23 cellular contexts compared by ENCODE assay signal in genomic region chr11:58506935-58507334, GRCh38. TPM values are rescaled to one million over a fixed set of nuclear protein-coding genes. Genes with fewer than 3 reads are reported as not detected.
DNase-seq lines count a peak whose midpoint lies in the region; ATAC-seq and TF ChIP-seq lines count a peak whose summit lies in the region.
"Had no signal": no experiment of that assay in that cellular context is flagged by ENCODE, and none has a peak within 500 bp of the region (broad histone marks: within the 10 kb centered on the region; RNA-seq: fewer than 3 reads in every experiment).

No MANE protein-coding gene starts in this region.

- H3K27ac ChIP-seq in smooth muscle cell (ENCODE audit: low read depth), result no peak overlapping the region
- H3K27ac ChIP-seq: 22Rv1, C4-2B, spleen had no signal

- peaks cover 2% of the 10 kb centered on the region for H3K36me3 Mint-ChIP-seq in memory B cell
- H3K36me3 Mint-ChIP-seq in naive thymus-derived CD8-positive, alpha-beta T cell, result peaks cover 0 to 32% (median 18%) of the 10 kb centered on the region in 3 donors
- H3K36me3 Mint-ChIP-seq: naive B cell had no signal

- H3K27ac Mint-ChIP-seq in memory B cell, result no peak overlapping the region
- no peak overlapping the region for H3K27ac Mint-ChIP-seq in naive thymus-derived CD8-positive, alpha-beta T cell
- H3K27ac Mint-ChIP-seq: activated naive CD8-positive, alpha-beta T cell treated with anti-CD3 and anti-CD28 coated beads, Interleukin-2, amount 10 ng/mL, durations not matched to agents 7 days and 5 days; progenitor cell of endocrine pancreas had no signal

- H3K9me3 ChIP-seq in smooth muscle cell (replicated peaks; ENCODE audit: low read depth), result no peaks in the 10 kb centered on the region
- H3K9me3 ChIP-seq: MG63, spleen had no signal

- POLR2A ChIA-PET in naive thymus-derived CD8-positive, alpha-beta T cell (lab: Charles Lee), result no interaction called here

- no peak overlapping the region for H3K4me3 ChIP-seq in smooth muscle cell
- H3K4me3 ChIP-seq: MG63, spleen had no signal

- 77% methylated on average over 5 of the region's 5 CpGs for WGBS in smooth muscle cell (ENCODE audit: low lambda C conversion rate)

- no peaks in the 10 kb centered on the region for H3K4me1 ChIP-seq in smooth muscle cell (ENCODE audit: low read depth)

- no peaks in the 10 kb centered on the region for H3K36me3 ChIP-seq in smooth muscle cell (ENCODE audit: low read depth)
- H3K36me3 ChIP-seq: MG63, spleen had no signal

- no peak for TF ChIP-seq CTCF in smooth muscle cell (IDR thresholded peaks at IDR 0.05; ENCODE audit: borderline replicate concordance, insufficient read depth, poor library complexity, severe bottlenecking)

- no peaks in the 10 kb centered on the region for H3K27me3 Mint-ChIP-seq in memory B cell
- no peaks in the 10 kb centered on the region for H3K27me3 Mint-ChIP-seq in naive thymus-derived CD8-positive, alpha-beta T cell
- H3K27me3 Mint-ChIP-seq: activated naive CD8-positive, alpha-beta T cell treated with anti-CD3 and anti-CD28 coated beads, Interleukin-2, amount 10 ng/mL, durations not matched to agents 7 days and 5 days; progenitor cell of endocrine pancreas had no signal

- H3K27me3 ChIP-seq in smooth muscle cell (ENCODE audit: low read depth), result no peaks in the 10 kb centered on the region
- H3K27me3 ChIP-seq: MG63, spleen had no signal

- no peaks in the 10 kb centered on the region for H3K9me3 Mint-ChIP-seq in memory B cell
- no peaks in the 10 kb centered on the region for H3K9me3 Mint-ChIP-seq in naive thymus-derived CD8-positive, alpha-beta T cell
- H3K9me3 Mint-ChIP-seq: activated naive CD8-positive, alpha-beta T cell treated with anti-CD3 and anti-CD28 coated beads, Interleukin-2, amount 10 ng/mL, durations not matched to agents 7 days and 5 days had no signal

- peaks cover 13% of the 10 kb centered on the region for H3K4me1 Mint-ChIP-seq in memory B cell
- peaks cover 0 to 9% (median 4%) of the 10 kb centered on the region in 4 donors for H3K4me1 Mint-ChIP-seq in naive thymus-derived CD8-positive, alpha-beta T cell
- H3K4me1 Mint-ChIP-seq: activated naive CD8-positive, alpha-beta T cell treated with anti-CD3 and anti-CD28 coated beads, Interleukin-2, amount 10 ng/mL, durations not matched to agents 7 days and 5 days had no signal

- no peak overlapping the region for H3K9ac ChIP-seq in smooth muscle cell (ENCODE audit: low read depth)

- DNase-seq in SIG-M5 treated with dmso at 0.1 percent for 504 hours (lab: John Stamatoyannopoulos, UW; ENCODE audit: unreplicated experiment), result peak; percentile 60
- no peak for DNase-seq in SIG-M5 (lab: John Stamatoyannopoulos, UW)
- no peak for DNase-seq in memory B cell (ENCODE audit: low spot score in 2 of 2)
- no peak for DNase-seq in smooth muscle cell (lab: John Stamatoyannopoulos, UW; ENCODE audit: unreplicated experiment)
- no peak for DNase-seq in naive thymus-derived CD8-positive, alpha-beta T cell
- no peak for DNase-seq in NCI-H1048 (lab: John Stamatoyannopoulos, UW)
- DNase-seq: activated CD4-positive, alpha-beta T cell treated with anti-CD3 and anti-CD28 coated beads for 48 hours; activated naive CD8-positive, alpha-beta T cell treated with anti-CD3 and anti-CD28 coated beads, Interleukin-2, amount 10 ng/mL, durations not matched to agents 7 days and 5 days; central memory CD4-positive, alpha-beta T cell; foreskin fibroblast; left ventricle myocardium superior; MG63; naive B cell; NCI-H2171; SHP77 treated with DMSO at 0.1 percent for 48 hours; spleen; T-helper 9 cell had no signal

- H3F3A ChIP-seq in smooth muscle cell (ENCODE audit: low read depth), result no peaks in the 10 kb centered on the region

- no peak overlapping the region for H2AFZ ChIP-seq in smooth muscle cell (ENCODE audit: low read depth)

- ATAC-seq in GM21529 (IDR thresholded peaks at IDR 0.05; ENCODE audit: unreplicated experiment), result peak; percentile 35
- peak; percentile 44 for ATAC-seq in HG03571 (IDR thresholded peaks at IDR 0.05; ENCODE audit: unreplicated experiment)
- ATAC-seq in memory B cell (ENCODE audit: low read depth), result peak; percentile 62
- no peak for ATAC-seq in naive thymus-derived CD8-positive, alpha-beta T cell
- ATAC-seq: HCT116, left ventricle myocardium superior had no signal

- no peak overlapping the region for H3K4me3 Mint-ChIP-seq in memory B cell
- H3K4me3 Mint-ChIP-seq in naive thymus-derived CD8-positive, alpha-beta T cell, result no peak overlapping the region
- H3K4me3 Mint-ChIP-seq: activated naive CD8-positive, alpha-beta T cell treated with anti-CD3 and anti-CD28 coated beads, Interleukin-2, amount 10 ng/mL, durations not matched to agents 7 days and 5 days had no signal

- H3K4me2 ChIP-seq in smooth muscle cell, result no peak overlapping the region

- H4K20me1 ChIP-seq in smooth muscle cell (ENCODE audit: low read depth), result no peaks in the 10 kb centered on the region

- no peaks in the 10 kb centered on the region for H3K79me2 ChIP-seq in smooth muscle cell (ENCODE audit: low read depth)

RNA-seq across cellular contexts. Expression of gene OR5B21, which starts 1.0 kb away (rescaled TPM):
- total RNA-seq in smooth muscle cell, result not detected in 2 replicates
- not detected in 2 replicates for polyA plus RNA-seq in smooth muscle cell
- total RNA-seq in naive thymus-derived CD8-positive, alpha-beta T cell, result 1 to 10 TPM in 1 of 2 experiments, under 1 TPM in 1; 0.94 to 1.1 TPM
- polyA plus RNA-seq in naive thymus-derived CD8-positive, alpha-beta T cell, result not detected
- total RNA-seq: left ventricle myocardium superior, progenitor cell of endocrine pancreas had no signal
- polyA plus RNA-seq: spleen had no signal

Comparison
In these comparisons a context has a peak if more than half of its experiments do, and no peak if none do; other contexts are left out.
1. ATAC-seq: peak in GM21529 (single experiment), HG03571 (single experiment) and memory B cell (single experiment); none in naive thymus-derived CD8-positive, alpha-beta T cell (0 of 2).